23 cellular contexts compared by ENCODE assay signal in the genomic region with DNA sequence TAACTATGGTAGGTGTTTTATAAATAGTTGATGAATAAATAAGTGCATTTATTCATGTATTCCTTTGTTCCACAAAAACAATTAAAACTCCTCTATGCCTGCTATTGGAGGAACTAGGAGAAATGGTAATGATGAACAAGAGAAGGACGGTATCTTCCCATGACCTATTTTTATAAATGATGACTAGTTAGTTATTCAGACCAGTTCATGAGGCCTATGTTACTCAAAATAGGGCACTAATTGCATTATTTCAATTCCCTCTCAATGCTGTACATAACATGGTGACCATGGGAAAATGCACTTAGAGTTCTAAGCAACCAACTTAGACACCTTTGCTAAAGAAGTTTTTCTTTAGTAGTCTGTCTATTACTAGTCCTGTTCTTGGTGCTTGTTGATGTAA. TPM values are rescaled to one million over a fixed set of nuclear protein-coding genes. Genes with fewer than 3 reads are reported as not detected.
A peak's percentile ranks its signal among the peaks of the same experiment; 100 is the strongest.
DNase-seq lines count a peak whose midpoint lies in the region; ATAC-seq, FAIRE-seq and TF ChIP-seq lines count a peak whose summit lies in the region.
"Had no signal": no experiment of that assay in that cellular context is flagged by ENCODE, and none has a peak within 500 bp of the region (broad histone marks: within the 10 kb centered on the region; RNA-seq: fewer than 3 reads in every experiment).

No MANE protein-coding gene starts in this region.

- H3K4me2 ChIP-seq in PC-9 = peak overlapping the region; percentile 6
- no peak overlapping the region for H3K4me2 ChIP-seq in HepG2 (ENCODE audit: low read depth, low read length)

- H3K4me3 ChIP-seq in PC-9 = no peak overlapping the region
- H3K4me3 ChIP-seq in skeletal muscle tissue (ENCODE audit: low read length in 3 of 3) = no peak overlapping the region
- H3K4me3 ChIP-seq in HepG2 (replicated peaks in 1 of 3; ENCODE audit: insufficient read depth in 1 of 3, low read depth in 2 of 3, low read length in 3 of 3) = no peak overlapping the region

- H3K27me3 ChIP-seq in PC-9 (ENCODE audit: insufficient read depth, low read depth) (no peaks in the 10 kb centered on the region), skeletal muscle tissue (ENCODE audit: control insufficient read depth in 3 of 3, insufficient read depth in 3 of 3, low read length in 3 of 3) (no peaks in the 10 kb centered on the region), HepG2 (ENCODE audit: control insufficient read depth in 1 of 2, insufficient read depth in 2 of 2, low read length in 2 of 2) (peaks cover 0 to 10% of the 10 kb centered on the region in 2 experiments; a peak in 1 of 5 replicates)
- H3K27me3 ChIP-seq: BE2C had no signal

- no peak for TF ChIP-seq POLR2A in HepG2 (IDR thresholded peaks at IDR 0.05; ENCODE audit: insufficient read depth in 1 of 2, low read depth in 2 of 2, low read length in 2 of 2)

- 0 out of 2 replicates have a peak, but pooled peaks cover 4% of the 10 kb centered on the region for H3F3A ChIP-seq in PC-9 (ENCODE audit: insufficient read depth, low read depth)

- POLR2A ChIA-PET in PC-9 (lab: Charles Lee; ENCODE audit: unreplicated experiment) (no interaction called here), HepG2 (lab: Yijun Ruan, JAX) (no interaction called here)

- BruUV-seq in PC-9 (replicated peaks; lab: Mats Ljungman, UMichigan) = TSS peak; percentile 96
- BruUV-seq in HepG2 (replicated peaks; lab: Mats Ljungman, UMichigan) = no TSS peak

- H4K20me1 ChIP-seq in PC-9 (ENCODE audit: insufficient read depth) (no peaks in the 10 kb centered on the region), HepG2 (ENCODE audit: insufficient read depth, low read length) (no peaks in the 10 kb centered on the region)

- TF ChIP-seq EP300 in HepG2 (IDR thresholded peaks at IDR 0.05; ENCODE audit: low read depth in 2 of 2, low read length in 2 of 2) (no peak), HepG2 (CRISPR knock-in tag; IDR thresholded peaks at IDR 0.05; ENCODE audit: borderline replicate concordance) (no peak)

- TF ChIP-seq RAD21 in HepG2 (CRISPR knock-in tag; IDR thresholded peaks at IDR 0.05) = no peak

- TF ChIP-seq CTCF in D721Med (IDR thresholded peaks at IDR 0.05; ENCODE audit: insufficient read depth, missing control alignments) (no peak), PC-9 (conservative IDR thresholded peaks at IDR 0.05) (no peak), HepG2 (CRISPR knock-in tag; IDR thresholded peaks at IDR 0.05) (no peak)

- in situ Hi-C loops in HepG2 (cut with HindIII; ENCODE audit: extremely low pct_ligation_motif_present, low pct_unique_long_range_greater_than_20kb) = no loop called here

- H2AFZ ChIP-seq in PC-9 = no peak overlapping the region
- H2AFZ ChIP-seq in HepG2 (ENCODE audit: low read length) = no peak overlapping the region

- FAIRE-seq in D721Med (lab: Jason Lieb, UNC) = peak; percentile 60
- FAIRE-seq in HepG2 (lab: Jason Lieb, UNC) = no peak
- FAIRE-seq: GM12891, H1 had no signal

- DNase-seq in D721Med (ENCODE audit: insufficient read length, low spot score) (no peak), PC-9 (no peak), epithelial cell of prostate (ENCODE audit: low read depth, low spot score) (no peak), HepG2 (ENCODE audit: low spot score) (no peak), DMS79 treated with DMSO at 0.1 percent for 48 hours (lab: John Stamatoyannopoulos, UW) (no peak)
- DNase-seq: BE2C; CD4-positive, CD25-positive, alpha-beta regulatory T cell; MM.1S; NCI-H1048; NCI-H1417 treated with DMSO at 0.1 percent for 48 hours; NCI-H187; NCI-H446; NCI-H526 treated with DMSO at 0.1 percent for 48 hours; OCI-M1; SHP77 had no signal

- no peaks in the 10 kb centered on the region for H3K79me2 ChIP-seq in PC-9 (ENCODE audit: low read depth)
- no peaks in the 10 kb centered on the region for H3K79me2 ChIP-seq in HepG2 (ENCODE audit: insufficient read depth, low read length)

- H3K36me3 ChIP-seq in PC-9 (ENCODE audit: low read depth) = no peaks in the 10 kb centered on the region
- H3K36me3 ChIP-seq in skeletal muscle tissue (ENCODE audit: control insufficient read depth in 3 of 3, insufficient read depth in 3 of 3, low read length in 3 of 3) = no peaks in the 10 kb centered on the region
- no peaks in the 10 kb centered on the region for H3K36me3 ChIP-seq in HepG2 (replicated peaks in 1 of 2; ENCODE audit: control insufficient read depth in 1 of 2, insufficient read depth in 2 of 2, low read length in 2 of 2)
- H3K36me3 ChIP-seq: BE2C had no signal

- CTCF ChIA-PET in PC-9 (lab: Charles Lee) = interaction anchor here (1.5 kb wide), 1 partner anchor 26 kb away, joined by 4 read pairs; no protein-coding TSS in a partner anchor
- CTCF ChIA-PET in HepG2 (lab: Yijun Ruan, JAX; ENCODE audit: low intra/inter-chr PET ratio, low total read pairs) = no interaction called here

- H3K9me3 ChIP-seq in PC-9 (ENCODE audit: insufficient read depth, low read depth) (no peaks in the 10 kb centered on the region), skeletal muscle tissue (ENCODE audit: control insufficient read depth in 3 of 3, low read length in 3 of 3) (no peaks in the 10 kb centered on the region), HepG2 (ENCODE audit: low read length) (no peaks in the 10 kb centered on the region)
- H3K9me3 ChIP-seq: BE2C had no signal

- intact Hi-C loops in PC-9 (cut with micrococcal nuclease; ENCODE audit: unreplicated experiment) = loop anchor here (2.0 to 10.0 kb wide), 2 partner anchors 275 to 483 kb away; no protein-coding TSS in a partner anchor
- intact Hi-C loops in HepG2 (cut with micrococcal nuclease; ENCODE audit: unreplicated experiment) = no loop called here

- H3K4me1 ChIP-seq in PC-9 (replicated peaks; ENCODE audit: insufficient read depth) (peaks cover 13% of the 10 kb centered on the region), skeletal muscle tissue (ENCODE audit: control insufficient read depth in 3 of 3, insufficient read depth in 3 of 3, low read length in 3 of 3) (peaks cover 2 to 22% (median 7%) of the 10 kb centered on the region in 3 donors), HepG2 (ENCODE audit: insufficient read depth, low read length) (no peaks in the 10 kb centered on the region)
- H3K4me1 ChIP-seq: BE2C had no signal

- WGBS in HepG2 (ENCODE audit: low lambda C conversion rate) = 95% methylated on average over 1 of the region's 1 CpG

- no peak overlapping the region for H3K9ac ChIP-seq in skeletal muscle tissue (ENCODE audit: low read depth in 1 of 3, low read length in 3 of 3)
- no peak overlapping the region for H3K9ac ChIP-seq in HepG2 (ENCODE audit: insufficient read depth, low read depth, low read length)

- H3K27ac ChIP-seq in PC-9 = peak overlapping the region; percentile 55
- H3K27ac ChIP-seq in epithelial cell of prostate = peak overlapping the region; percentile 72
- H3K27ac ChIP-seq in skeletal muscle tissue (ENCODE audit: low read depth, low read length) = peak overlapping the region; percentile 54
- no peak overlapping the region for H3K27ac ChIP-seq in HepG2 (ENCODE audit: extremely low read length, insufficient read depth, low read length)

- no peaks in the 10 kb centered on the region for H3K9me2 ChIP-seq in PC-9 (ENCODE audit: insufficient read depth)

- ATAC-seq in GM21360 (IDR thresholded peaks at IDR 0.05; ENCODE audit: unreplicated experiment) (no peak), HepG2 (no peak)

TF ChIP-seq in HepG2, 621 proteins besides CTCF, POLR2A, EP300 and RAD21 (continues in another document):
- TF ChIP-seq ZNF207 (IDR thresholded peaks at IDR 0.05; ENCODE audit: borderline replicate concordance) (no peak), IKZF4 (CRISPR knock-in tag; IDR thresholded peaks at IDR 0.05; ENCODE audit: borderline replicate concordance, low read depth, not compliant biosample characterization) (no peak), ZNF619 (CRISPR knock-in tag; IDR thresholded peaks at IDR 0.05) (no peak)
- TF ChIP-seq, protein P1, sequence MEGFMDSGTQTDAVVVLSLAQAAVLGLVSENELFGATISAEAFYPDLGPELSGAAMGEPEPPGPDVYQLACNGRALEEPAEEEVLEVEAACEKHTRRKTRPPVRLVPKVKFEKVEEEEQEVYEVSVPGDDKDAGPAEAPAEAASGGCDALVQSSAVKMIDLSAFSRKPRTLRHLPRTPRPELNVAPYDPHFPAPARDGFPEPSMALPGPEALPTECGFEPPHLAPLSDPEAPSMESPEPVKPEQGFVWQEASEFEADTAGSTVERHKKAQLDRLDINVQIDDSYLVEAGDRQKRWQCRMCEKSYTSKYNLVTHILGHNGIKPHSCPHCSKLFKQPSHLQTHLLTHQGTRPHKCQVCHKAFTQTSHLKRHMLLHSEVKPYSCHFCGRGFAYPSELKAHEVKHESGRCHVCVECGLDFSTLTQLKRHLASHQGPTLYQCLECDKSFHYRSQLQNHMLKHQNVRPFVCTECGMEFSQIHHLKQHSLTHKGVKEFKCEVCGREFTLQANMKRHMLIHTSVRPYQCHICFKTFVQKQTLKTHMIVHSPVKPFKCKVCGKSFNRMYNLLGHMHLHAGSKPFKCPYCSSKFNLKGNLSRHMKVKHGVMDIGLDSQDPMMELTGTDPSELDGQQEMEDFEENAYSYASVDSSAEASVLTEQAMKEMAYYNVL (CRISPR knock-in tag; IDR thresholded peaks at IDR 0.05; ENCODE audit: borderline replicate concordance) = no peak

RNA-seq across cellular contexts. Expression of gene XCL1, which starts 53.1 kb away (rescaled TPM):
- total RNA-seq in PC-9 (2021) = not detected in 2 replicates
- not detected for total RNA-seq in skeletal muscle tissue
- total RNA-seq in HepG2 (2016; rRNA removed; fragmentation: Illumina TruSeq; extraction: Trizol) = 0.90 and 2.5 TPM in 2 replicates
- total RNA-seq in HepG2 (2016; cell fraction: cytosol; rRNA removed; fragmentation: Illumina TruSeq; extraction: Trizol; ENCODE audit: low read depth) = 1.3 and 1.5 TPM in 2 replicates
- 1.6 and 1.8 TPM in 2 replicates for total RNA-seq in HepG2 (2016; cell fraction: insoluble cytoplasmic fraction; rRNA removed; fragmentation: Illumina TruSeq; extraction: Trizol)
- 1.2 and 1.8 TPM in 2 replicates for total RNA-seq in HepG2 (2016; cell fraction: membrane; rRNA removed; fragmentation: Illumina TruSeq; extraction: Trizol)
- total RNA-seq in HepG2 (2016; cell fraction: nucleus; rRNA removed; fragmentation: Illumina TruSeq; extraction: Trizol) = 3.9 and 4.0 TPM in 2 replicates
- 7.6 and 9.4 TPM in 2 replicates for polyA plus RNA-seq in HepG2 (2011; rRNA removed)
- polyA plus RNA-seq in HepG2 (2011; cell fraction: cytosol; rRNA removed) = 1.5 and 1.6 TPM in 2 replicates
- polyA plus RNA-seq in HepG2 (2011; cell fraction: nucleus; rRNA removed) = 24.4 and 25.3 TPM in 2 replicates
- polyA plus RNA-seq in HepG2 (2012) = 4.1 and 4.2 TPM in 2 replicates
- 0.75 and 1.1 TPM in 2 replicates for polyA plus RNA-seq in HepG2 (2016; cell fraction: cytosol; fragmentation: Illumina TruSeq; extraction: Trizol; ENCODE audit: low read depth)
- polyA plus RNA-seq in HepG2 (2016; cell fraction: insoluble cytoplasmic fraction; fragmentation: Illumina TruSeq; extraction: Trizol; ENCODE audit: low read depth) = 0.89 and 1.1 TPM in 2 replicates
- 1.0 and 1.3 TPM in 2 replicates for polyA plus RNA-seq in HepG2 (2016; cell fraction: membrane; fragmentation: Illumina TruSeq; extraction: Trizol; ENCODE audit: low read depth)
- polyA plus RNA-seq in HepG2 (2016; cell fraction: nucleus; fragmentation: Illumina TruSeq; extraction: Trizol; ENCODE audit: insufficient read depth, low read depth) = 14.2 and 14.3 TPM in 2 replicates
- 0.70 and 2.1 TPM in 2 replicates for polyA minus RNA-seq in HepG2 (2011; rRNA and poly(A)+ RNA removed; ENCODE audit: low replicate concordance)
- polyA minus RNA-seq in HepG2 (2011; cell fraction: cytosol; rRNA and poly(A)+ RNA removed) = 0.59 TPM in 1 of 2 replicates, not detected in the other
- 4.6 and 6.7 TPM in 2 replicates for polyA minus RNA-seq in HepG2 (2011; cell fraction: nucleus; rRNA and poly(A)+ RNA removed)
- total RNA-seq: A673; CD4-positive, CD25-positive, alpha-beta regulatory T cell; G401; LHCN-M2; RPMI7951 had no signal
- polyA plus RNA-seq: CD4-positive, CD25-positive, alpha-beta regulatory T cell had no signal
